ENCODE assay signal across 22 cellular contexts in the genomic region with DNA sequence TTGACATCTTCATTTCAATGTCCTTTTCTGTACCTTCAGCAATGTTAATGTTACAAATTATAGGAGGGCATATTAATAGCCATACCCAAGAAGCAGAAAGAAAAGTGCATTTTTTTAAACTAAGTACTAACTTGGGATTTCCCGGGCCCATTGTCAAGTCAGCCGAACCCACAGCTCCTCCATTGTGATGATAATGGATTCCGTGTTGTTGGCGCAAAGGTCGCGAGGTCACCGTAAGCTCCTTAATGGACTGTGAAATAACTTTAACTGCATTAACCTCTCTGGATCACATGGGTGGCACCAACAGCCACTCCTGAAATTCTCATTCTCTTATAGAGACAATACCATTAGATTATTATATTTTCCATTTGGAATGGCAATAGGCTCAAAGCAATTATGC.
"Had no signal": no experiment of that assay in that cellular context is flagged by ENCODE, and none has a peak within 500 bp of the region (broad histone marks: within the 10 kb centered on the region; RNA-seq: fewer than 3 reads in every experiment).

No MANE protein-coding gene starts in this region.

- H3K36me3 ChIP-seq: gastrocnemius medialis, heart left ventricle, right atrium auricular region, thyroid gland had no signal

- H3K27ac ChIP-seq: coronary artery, gastrocnemius medialis, heart left ventricle, right atrium auricular region, thyroid gland had no signal

- ATAC-seq: activated CD8-positive, alpha-beta T cell treated with anti-CD3 and anti-CD28 coated beads for 36 hours; activated naive CD8-positive, alpha-beta T cell treated with anti-CD3 and anti-CD28 coated beads, Interleukin-2, amount 50 U/mL, for 24 hours; esophagus mucosa; gastrocnemius medialis; heart left ventricle; left lobe of liver; natural killer cell treated with Interleukin-12 subunit alpha and Interleukin-12 subunit beta and Interleukin-15 and Interleukin-18, amount 100 ng/mL, for 72 hours had no signal

- DNase-seq: activated CD4-positive, alpha-beta T cell treated with anti-CD3 and anti-CD28 coated beads, Interleukin-2, amount 10 ng/mL, durations not matched to agents 24 days and 14 days; activated CD8-positive, alpha-beta T cell treated with anti-CD3 and anti-CD28 coated beads for 36 hours; activated effector memory CD4-positive, alpha-beta T cell treated with Interleukin-2 at 50 U/mL for 16 hours; activated naive CD4-positive, alpha-beta T cell treated with anti-CD3 and anti-CD28 coated beads, Interleukin-2, amount 10 ng/mL, durations not matched to agents 7 days and 5 days; activated naive CD8-positive, alpha-beta T cell treated with anti-CD3 and anti-CD28 coated beads, Interleukin-2, amount 50 U/mL, for 24 hours; activated T-cell treated with anti-CD3 and anti-CD28 coated beads, Interleukin-2, amount 50 U/mL, for 24 hours; aorta; effector CD4-positive, alpha-beta T cell; gastrocnemius medialis; heart left ventricle; kidney; stimulated activated CD4-positive, alpha-beta T cell treated with anti-CD3 and anti-CD28 coated beads, Interleukin-12 subunit alpha, Interleukin-12 subunit beta, amount 100 ng/mL, for 4 hours; stimulated activated CD4-positive, alpha-beta T cell treated with anti-CD3 and anti-CD28 coated beads, Interleukin-2, amount 100 ng/mL, for 24 hours; stimulated activated naive CD4-positive, alpha-beta T cell treated with Interleukin-2 at 50 U/mL for 16 hours; T1000; thyroid gland had no signal

- H3K9me3 ChIP-seq: gastrocnemius medialis, thyroid gland had no signal

- H3K4me3 ChIP-seq: coronary artery, gastrocnemius medialis, heart left ventricle, lung, right atrium auricular region, thyroid gland had no signal

- FAIRE-seq: kidney had no signal

- H3K27me3 ChIP-seq: gastrocnemius medialis, heart left ventricle, right atrium auricular region, thyroid gland had no signal

- H3K4me1 ChIP-seq: gastrocnemius medialis, right atrium auricular region, thyroid gland had no signal
